ENCODE assay signal across 8 cellular contexts in the genomic region with DNA sequence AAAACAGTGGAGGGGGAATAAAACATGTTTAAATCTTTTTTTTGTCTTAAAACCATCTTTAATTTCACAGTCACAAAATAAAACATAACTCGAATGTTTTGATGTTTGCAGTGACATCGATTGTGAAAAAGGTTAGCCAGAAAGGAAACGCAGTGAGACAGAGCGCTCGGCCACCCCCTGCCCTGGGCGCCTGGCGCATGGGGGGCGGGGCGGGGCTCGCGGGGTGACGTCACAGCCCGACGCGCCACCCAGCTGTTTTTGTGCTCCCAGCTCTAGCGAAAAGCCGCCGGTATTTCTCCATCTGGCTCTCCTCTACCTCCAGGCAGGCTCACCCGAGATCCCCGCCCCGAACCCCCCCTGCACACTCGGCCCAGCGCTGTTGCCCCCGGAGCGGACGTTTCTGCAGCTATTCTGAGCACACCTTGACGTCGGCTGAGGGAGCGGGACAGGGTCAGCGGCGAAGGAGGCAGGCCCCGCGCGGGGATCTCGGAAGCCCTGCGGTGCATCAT. TPM values are rescaled to one million over a fixed set of nuclear protein-coding genes. Genes with fewer than 3 reads are reported as not detected.
A peak's percentile ranks its signal among the peaks of the same experiment; 100 is the strongest.
DNase-seq lines count a peak whose midpoint lies in the region; ATAC-seq and TF ChIP-seq lines count a peak whose summit lies in the region.

A gene (plus strand): TSS at position 255 of the 509 bp plus-strand sequence. CDS start 253 bp downstream, at position 508.

- POLR2A ChIA-PET in PC-3 (lab: Charles Lee; ENCODE audit: unreplicated experiment) = interaction anchor here (0.6 to 1.0 kb wide), 4 partner anchors 18 to 1126 kb away, joined by 3 to 5 read pairs (median 4); no protein-coding TSS in a partner anchor

- H3K9me3 Mint-ChIP-seq in naive B cell = peaks cover 0 to 2% (median 0%) of the 10 kb centered on the region in 7 donors

- peak within 1 kb of the TSS; percentile 92 for H3K4me3 ChIP-seq in PC-3 (ENCODE audit: low read length)

- peaks cover 10% of the 10 kb centered on the region; the same call in 1 of the 2 replicates for H3K4me1 ChIP-seq in PC-3 (ENCODE audit: insufficient read depth, low read length)

- H3K27ac Mint-ChIP-seq in naive B cell = peak within 1 kb of the TSS; percentile 89 to 95 (median 94)

- peaks cover 15 to 27% (median 25%) of the 10 kb centered on the region in 3 donors for H3K27me3 Mint-ChIP-seq in naive B cell

- H4K20me1 ChIP-seq in PC-3 (ENCODE audit: low read length) = no peaks in the 10 kb centered on the region

- peak; percentile 84 for DNase-seq in ACHN
- peak; percentile 45 for DNase-seq in PC-3
- peak; percentile 59 to 69 for DNase-seq in activated T-helper 1 cell treated with anti-CD3 and anti-CD28 coated beads, Interleukin-2, amount 50 U/mL, for 16 hours (ENCODE audit: low read depth in 1 of 2, low spot score in 1 of 2)
- DNase-seq in fibroblast of gingiva (ENCODE audit: low read depth) = peak; percentile 91
- peak; percentile 77 for DNase-seq in naive B cell
- peak; percentile 46 to 78 for DNase-seq in stimulated activated CD8-positive, alpha-beta memory T cell treated with anti-CD3 and anti-CD28 coated beads, Interleukin-7, amount 100 ng/mL, for 4 hours (ENCODE audit: low read depth in 2 of 2)

- H2AFZ ChIP-seq in PC-3 (ENCODE audit: low read length) = peak within 1 kb of the TSS; percentile 91

- peak within 1 kb of the TSS; percentile 84 for H3K27ac ChIP-seq in PC-3 (ENCODE audit: low read length)

- peak within 1 kb of the TSS; percentile 92 for H3K4me2 ChIP-seq in PC-3 (ENCODE audit: low read length)

- ATAC-seq in GM19023 (IDR thresholded peaks at IDR 0.05; ENCODE audit: unreplicated experiment) = peak; percentile 71
- ATAC-seq in HG03520 (IDR thresholded peaks at IDR 0.05; ENCODE audit: unreplicated experiment) = peak; percentile 70
- ATAC-seq in PC-3 = peak; percentile 61
- peak; percentile 83 for ATAC-seq in naive B cell (ENCODE audit: low read depth in 2 of 2)

- H3K9me3 ChIP-seq in PC-3 (ENCODE audit: low read length) = no peaks in the 10 kb centered on the region

- H3K79me2 ChIP-seq in PC-3 (ENCODE audit: low read length) = peaks cover 16% of the 10 kb centered on the region; the same call in 1 of the 2 replicates

- CTCF ChIA-PET in PC-3 (lab: Charles Lee) = no interaction called here

- H3K9ac ChIP-seq in PC-3 (ENCODE audit: low read length) = peak within 1 kb of the TSS; percentile 65

- in situ Hi-C loops in ACHN (cut with HindIII; ENCODE audit: low pct_ligation_motif_present, low pct_unique_long_range_greater_than_20kb, low sequenced_read_pairs) = no loop called here

- no peak for TF ChIP-seq CTCF in PC-3 (conservative IDR thresholded peaks at IDR 0.05; ENCODE audit: low read depth, low read length)

- no TSS peak for BruUV-seq in PC-3 (replicated peaks; lab: Mats Ljungman, UMichigan)

- intact Hi-C loops in PC-3 (cut with micrococcal nuclease) = no loop called here

- H3K9me2 ChIP-seq in PC-3 (replicated peaks; ENCODE audit: low read length) = no peaks in the 10 kb centered on the region

- H3K4me1 Mint-ChIP-seq in naive B cell = peaks cover 13 to 21% (median 13%) of the 10 kb centered on the region in 3 donors

- H3K36me3 ChIP-seq in PC-3 (ENCODE audit: low read depth, low read length) = no peaks in the 10 kb centered on the region

- H3F3A ChIP-seq in PC-3 (ENCODE audit: low read length, unreplicated experiment) = no peaks in the 10 kb centered on the region

- peak within 1 kb of the TSS; percentile 91 to 96 (median 94) for H3K4me3 Mint-ChIP-seq in naive B cell

- no peaks in the 10 kb centered on the region for H3K27me3 ChIP-seq in PC-3 (ENCODE audit: low read length)

- H3K36me3 Mint-ChIP-seq in naive B cell = no peaks in the 10 kb centered on the region

RNA-seq across cellular contexts. Expression of the gene that starts here (rescaled TPM):
- total RNA-seq in PC-3 (2014; rRNA removed) = 14.9 and 24.5 TPM in 2 replicates
- 1 to 10 TPM in 5 of 6 donors, not detected in 1; 1.3 to 2.8 (median 2.1) TPM for polyA plus RNA-seq in naive B cell (ENCODE audit: low read depth in 6 of 6)

Comparison
In these comparisons a context has a peak if more than half of its experiments do, and no peak if none do; other contexts are left out.
1. Peak in every context shown above with its lines: DNase-seq, ATAC-seq, H3K4me3 ChIP-seq and H3K27ac ChIP-seq.